In genomic region chr15:50543556-50543955, GRCh38 we compare ENCODE assay signal across 19 cellular contexts. TPM values are rescaled to one million over a fixed set of nuclear protein-coding genes. Genes with fewer than 3 reads are reported as not detected.
A peak's percentile ranks its signal among the peaks of the same experiment; 100 is the strongest.
DNase-seq lines count a peak whose midpoint lies in the region; TF ChIP-seq lines count a peak whose summit lies in the region.
"Had no signal": no experiment of that assay in that cellular context is flagged by ENCODE, and none has a peak within 500 bp of the region (broad histone marks: within the 10 kb centered on the region; RNA-seq: fewer than 3 reads in every experiment).

No MANE protein-coding gene starts in this region.

- no peak overlapping the region for H3K23ac ChIP-seq in trophoblast cell (ENCODE audit: low read length)

- no peaks in the 10 kb centered on the region for H3K79me1 ChIP-seq in trophoblast cell (ENCODE audit: low read length)

- H3K4me1 Mint-ChIP-seq in activated T-helper 1 cell treated with anti-CD3 and anti-CD28 coated beads, Interleukin-12 subunit alpha, Interleukin-12 subunit beta, Interleukin-2, Interleukin-4 antibody, amounts not matched to agents 30 ng/mL and 10 ng/mL and 1 ng/mL, durations not matched to agents 14 hours and 24 hours and 36 hours (ENCODE audit: low read depth), result no peaks in the 10 kb centered on the region
- H3K4me1 Mint-ChIP-seq: CD4-positive, alpha-beta memory T cell had no signal

- peaks cover 10% of the 10 kb centered on the region for H3K27me3 Mint-ChIP-seq in activated T-helper 1 cell treated with anti-CD3 and anti-CD28 coated beads, Interleukin-12 subunit alpha, Interleukin-12 subunit beta, Interleukin-2, Interleukin-4 antibody, amounts not matched to agents 30 ng/mL and 10 ng/mL and 1 ng/mL, durations not matched to agents 14 hours and 24 hours and 36 hours (ENCODE audit: insufficient read depth)

- H3K14ac ChIP-seq in trophoblast cell (ENCODE audit: low read length), result no peak overlapping the region

- no peak overlapping the region for H2AK5ac ChIP-seq in trophoblast cell (ENCODE audit: low read length)

- WGBS in trophoblast cell (ENCODE audit: extremely low coverage, insufficient coverage, insufficient read length), result no CpG with 5 or more reads among the region's 3 CpGs

- H3K9me3 ChIP-seq in trophoblast cell (ENCODE audit: insufficient read depth, low read depth, low read length), result no peaks in the 10 kb centered on the region

- H3K4me2 ChIP-seq in trophoblast cell (ENCODE audit: low read length), result no peak overlapping the region
- H3K4me2 ChIP-seq: PC-9 had no signal

- no peak overlapping the region for H2BK120ac ChIP-seq in trophoblast cell (ENCODE audit: insufficient read depth, low read length, poor library complexity)

- H4K8ac ChIP-seq in trophoblast cell (ENCODE audit: low read depth, low read length), result no peak overlapping the region

- no peaks in the 10 kb centered on the region for H3K79me2 ChIP-seq in trophoblast cell (ENCODE audit: control insufficient read depth, insufficient read depth, low read length, poor library complexity)

- H3K4me1 ChIP-seq in trophoblast cell (ENCODE audit: control insufficient read depth in 1 of 2, insufficient read depth in 2 of 2, low read length in 2 of 2), result no peaks in the 10 kb centered on the region

- no peak overlapping the region for H3K9ac ChIP-seq in trophoblast cell (ENCODE audit: low read length)

- H2AFZ ChIP-seq in trophoblast cell (ENCODE audit: insufficient read depth, low read length, poor library complexity), result no peak overlapping the region
- H2AFZ ChIP-seq: PC-9 had no signal

- no peak overlapping the region for H3K4me3 Mint-ChIP-seq in activated T-helper 1 cell treated with anti-CD3 and anti-CD28 coated beads, Interleukin-12 subunit alpha, Interleukin-12 subunit beta, Interleukin-2, Interleukin-4 antibody, amounts not matched to agents 30 ng/mL and 10 ng/mL and 1 ng/mL, durations not matched to agents 14 hours and 24 hours and 36 hours
- H3K4me3 Mint-ChIP-seq: CD4-positive, alpha-beta memory T cell had no signal

- no peaks in the 10 kb centered on the region for H3K36me3 ChIP-seq in trophoblast cell (ENCODE audit: control insufficient read depth in 1 of 2, insufficient read depth in 2 of 2, low read length in 2 of 2)

- H4K91ac ChIP-seq in trophoblast cell (ENCODE audit: low read depth, low read length), result no peak overlapping the region

- DNase-seq in GM04504 (ENCODE audit: low read depth) (peak; percentile 42), astrocyte of the hippocampus (ENCODE audit: low read depth, low spot score) (peak; percentile 8), fibroblast of the aortic adventitia (ENCODE audit: low read depth) (peak; percentile 58), trophoblast cell (no peak), Ammon's horn (ENCODE audit: low spot score) (no peak), superior temporal gyrus (ENCODE audit: extremely low spot score) (no peak)
- no peak for DNase-seq in activated T-helper 1 cell treated with anti-CD3 and anti-CD28 coated beads, Interleukin-12 subunit alpha, Interleukin-12 subunit beta, Interleukin-2, Interleukin-4 antibody, amounts not matched to agents 30 ng/mL and 10 ng/mL and 1 ng/mL, durations not matched to agents 14 hours and 24 hours and 36 hours (ENCODE audit: low spot score)
- DNase-seq: Calu3; CD4-positive, alpha-beta memory T cell; GF-D8; NCI-H1436 treated with DMSO at 0.1 percent for 48 hours; NCI-H2029; NCI-H2171 had no signal

- no peak overlapping the region for H3K27ac ChIP-seq in trophoblast cell (ENCODE audit: low read depth, low read length)
- H3K27ac ChIP-seq: PC-9, RWPE1 had no signal

- TF ChIP-seq CTCF in fibroblast of the aortic adventitia (IDR thresholded peaks at IDR 0.05; ENCODE audit: insufficient read depth, low read length), result no peak

- H2BK12ac ChIP-seq in trophoblast cell (ENCODE audit: low read length), result no peak overlapping the region

- no peak overlapping the region for H3K4ac ChIP-seq in trophoblast cell (ENCODE audit: low read depth, low read length)

- H3K9me3 Mint-ChIP-seq in activated T-helper 1 cell treated with anti-CD3 and anti-CD28 coated beads, Interleukin-12 subunit alpha, Interleukin-12 subunit beta, Interleukin-2, Interleukin-4 antibody, amounts not matched to agents 30 ng/mL and 10 ng/mL and 1 ng/mL, durations not matched to agents 14 hours and 24 hours and 36 hours, result no peaks in the 10 kb centered on the region

- no peak overlapping the region for H3K27ac Mint-ChIP-seq in activated T-helper 1 cell treated with anti-CD3 and anti-CD28 coated beads, Interleukin-12 subunit alpha, Interleukin-12 subunit beta, Interleukin-2, Interleukin-4 antibody, amounts not matched to agents 30 ng/mL and 10 ng/mL and 1 ng/mL, durations not matched to agents 14 hours and 24 hours and 36 hours
- H3K27ac Mint-ChIP-seq: CD4-positive, alpha-beta memory T cell had no signal

- no peaks in the 10 kb centered on the region for H3K36me3 Mint-ChIP-seq in activated T-helper 1 cell treated with anti-CD3 and anti-CD28 coated beads, Interleukin-12 subunit alpha, Interleukin-12 subunit beta, Interleukin-2, Interleukin-4 antibody, amounts not matched to agents 30 ng/mL and 10 ng/mL and 1 ng/mL, durations not matched to agents 14 hours and 24 hours and 36 hours (ENCODE audit: low read depth)
- H3K36me3 Mint-ChIP-seq: CD4-positive, alpha-beta memory T cell had no signal

- H4K12ac ChIP-seq in trophoblast cell (ENCODE audit: low read depth, low read length), result no peak overlapping the region

- no peak overlapping the region for H2BK5ac ChIP-seq in trophoblast cell (ENCODE audit: low read depth, low read length, poor library complexity)

- no peak overlapping the region for H3K4me3 ChIP-seq in fibroblast of the aortic adventitia (ENCODE audit: low read depth, low read length)
- no peak overlapping the region for H3K4me3 ChIP-seq in trophoblast cell (ENCODE audit: low read depth, low read length)
- H3K4me3 ChIP-seq: PC-9 had no signal

- no peak overlapping the region for H3K18ac ChIP-seq in trophoblast cell (ENCODE audit: low read length)

- intact Hi-C loops in activated T-helper 1 cell treated with anti-CD3 and anti-CD28 coated beads, Interleukin-12 subunit alpha, Interleukin-12 subunit beta, Interleukin-2, Interleukin-4 antibody, amounts not matched to agents 30 ng/mL and 10 ng/mL and 1 ng/mL, durations not matched to agents 14 hours and 24 hours and 36 hours (cut with micrococcal nuclease), result no loop called here

- H3K27me3 ChIP-seq in trophoblast cell (ENCODE audit: insufficient read depth, low read length), result no peaks in the 10 kb centered on the region

RNA-seq across cellular contexts. Expression of gene USP50, which starts 2.9 kb away (rescaled TPM):
- 0.72 TPM in 1 of 2 replicates, not detected in the other for total RNA-seq in fibroblast of the aortic adventitia (ENCODE audit: low replicate concordance)
- polyA plus RNA-seq in trophoblast cell (2013), result not detected in 2 replicates
- 0.37 TPM in 1 of 2 replicates, not detected in the other for total RNA-seq in activated T-helper 1 cell treated with anti-CD3 and anti-CD28 coated beads, Interleukin-12 subunit alpha, Interleukin-12 subunit beta, Interleukin-2, Interleukin-4 antibody, amounts not matched to agents 30 ng/mL and 10 ng/mL and 1 ng/mL, durations not matched to agents 14 hours and 24 hours and 36 hours
- total RNA-seq: Calu3; CD4-positive, alpha-beta memory T cell; H4; MCF 10A; PC-9 had no signal
- polyA plus RNA-seq: BJ; CD4-positive, alpha-beta memory T cell; HepG2 had no signal

Comparison
In these comparisons a context has a peak if more than half of its experiments do, and no peak if none do; other contexts are left out.
1. DNase-seq: peak in GM04504 (single experiment), astrocyte of the hippocampus (single experiment) and fibroblast of the aortic adventitia (single experiment); none in trophoblast cell (0 of 2), activated T-helper 1 cell treated with anti-CD3 and anti-CD28 coated beads, Interleukin-12 subunit alpha, Interleukin-12 subunit beta, Interleukin-2, Interleukin-4 antibody, amounts not matched to agents 30 ng/mL and 10 ng/mL and 1 ng/mL, durations not matched to agents 14 hours and 24 hours and 36 hours (single experiment), Ammon's horn (single experiment) and superior temporal gyrus (single experiment).